Comparison of ENCODE assay signal across 12 cellular contexts in genomic region chr9:130017035-130017909, GRCh38. TPM values are rescaled to one million over a fixed set of nuclear protein-coding genes. Genes with fewer than 3 reads are reported as not detected.
DNase-seq lines count a peak whose midpoint lies in the region; ATAC-seq, FAIRE-seq and TF ChIP-seq lines count a peak whose summit lies in the region.
"Had no signal": no experiment of that assay in that cellular context is flagged by ENCODE, and none has a peak within 500 bp of the region (broad histone marks: within the 10 kb centered on the region; RNA-seq: fewer than 3 reads in every experiment).

No MANE protein-coding gene starts in this region.

- ATAC-seq in GM18502 (IDR thresholded peaks at IDR 0.05; ENCODE audit: poor library complexity, unreplicated experiment), result no peak

- peak; percentile 18 for FAIRE-seq in GM19239 (lab: Jason Lieb, UNC)
- FAIRE-seq: TTC549 had no signal

- no peak overlapping the region for H3K4me2 ChIP-seq in SU-DHL-6 (ENCODE audit: low read depth, low read length, poor library complexity, severe bottlenecking)
- peak overlapping the region; percentile 46 for H3K4me2 ChIP-seq in smooth muscle cell

- intact Hi-C loops in left ventricle myocardium inferior (cut with micrococcal nuclease), result no loop called here

- in situ Hi-C loops in ACHN (cut with HindIII; ENCODE audit: low pct_ligation_motif_present, low pct_unique_long_range_greater_than_20kb, low sequenced_read_pairs), result no loop called here

- WGBS in smooth muscle cell (ENCODE audit: low lambda C conversion rate), result 91% methylated on average over 10 of the region's 10 CpGs

- no peak overlapping the region for H3K9ac ChIP-seq in SU-DHL-6 (ENCODE audit: low read length)
- peak overlapping the region; percentile 17 for H3K9ac ChIP-seq in smooth muscle cell (ENCODE audit: low read depth)

- H3K79me2 ChIP-seq in SU-DHL-6 (ENCODE audit: insufficient read depth, low read length), result peaks cover 99% of the 10 kb centered on the region
- H3K79me2 ChIP-seq in smooth muscle cell (ENCODE audit: low read depth), result peaks cover 88% of the 10 kb centered on the region

- no peak for DNase-seq in GM19239 (ENCODE audit: insufficient read length, low spot score)
- no peak for DNase-seq in epithelial cell of prostate (ENCODE audit: low read depth, low spot score)
- no peak for DNase-seq in smooth muscle cell (lab: John Stamatoyannopoulos, UW; ENCODE audit: unreplicated experiment)
- no peak for DNase-seq in left ventricle myocardium inferior
- DNase-seq in ACHN, result no peak
- DNase-seq: DMS 273 treated with DMSO at 0.1 percent for 48 hours; endodermal cell; NK-92 treated with Interleukin-12 subunit alpha and Interleukin-12 subunit beta, amount 100 ng/mL, for 24 hours had no signal

- H3F3A ChIP-seq in SU-DHL-6 (ENCODE audit: insufficient read depth) (peaks cover 40% of the 10 kb centered on the region), smooth muscle cell (ENCODE audit: low read depth) (peaks cover 3% of the 10 kb centered on the region)

- H2AFZ ChIP-seq in SU-DHL-6 (ENCODE audit: low read depth, low read length, severe bottlenecking), result no peak overlapping the region
- H2AFZ ChIP-seq in smooth muscle cell (ENCODE audit: low read depth), result no peak overlapping the region

- H3K9me2 ChIP-seq in SU-DHL-6 (replicated peaks; ENCODE audit: insufficient read depth, low read length), result no peaks in the 10 kb centered on the region

- H3K9me3 ChIP-seq in SU-DHL-6 (ENCODE audit: insufficient read depth, low read length) (no peaks in the 10 kb centered on the region), smooth muscle cell (replicated peaks; ENCODE audit: low read depth) (no peaks in the 10 kb centered on the region), left ventricle myocardium inferior (replicated peaks) (peaks cover 4% of the 10 kb centered on the region)
- H3K9me3 ChIP-seq: neutrophil had no signal

- H4K20me1 ChIP-seq in SU-DHL-6 (ENCODE audit: low read depth, low read length) (peaks cover 31% of the 10 kb centered on the region), smooth muscle cell (ENCODE audit: low read depth) (peaks cover 57% of the 10 kb centered on the region)

- H3K27ac ChIP-seq in SU-DHL-6 (ENCODE audit: low read depth, low read length) (peak overlapping the region; percentile 27; the same call in 1 of the 2 replicates), epithelial cell of prostate (peak overlapping the region; percentile 17), smooth muscle cell (ENCODE audit: low read depth) (peak overlapping the region; percentile 88), left ventricle myocardium inferior (replicated peaks) (no peak overlapping the region)
- H3K27ac ChIP-seq: neutrophil had no signal

- H3K4me3 ChIP-seq in SU-DHL-6 (ENCODE audit: insufficient read depth, low read length, poor library complexity, severe bottlenecking) (no peak overlapping the region), smooth muscle cell (no peak overlapping the region), left ventricle myocardium inferior (no peak overlapping the region)

- peaks cover 4% of the 10 kb centered on the region; the same call in 1 of the 2 replicates for H3K36me3 ChIP-seq in SU-DHL-6 (ENCODE audit: low read length)
- H3K36me3 ChIP-seq in smooth muscle cell (ENCODE audit: low read depth), result no peaks in the 10 kb centered on the region
- peaks cover 5% of the 10 kb centered on the region for H3K36me3 ChIP-seq in left ventricle myocardium inferior
- H3K36me3 ChIP-seq: neutrophil had no signal

- H3K4me1 ChIP-seq in smooth muscle cell (ENCODE audit: low read depth) (no peaks in the 10 kb centered on the region), left ventricle myocardium inferior (peaks cover 26% of the 10 kb centered on the region)

- H3K27me3 ChIP-seq in SU-DHL-6 (ENCODE audit: low read length) (no peaks in the 10 kb centered on the region), smooth muscle cell (ENCODE audit: low read depth) (no peaks in the 10 kb centered on the region), left ventricle myocardium inferior (ENCODE audit: low read depth) (no peaks in the 10 kb centered on the region)
- H3K27me3 ChIP-seq: neutrophil had no signal

- TF ChIP-seq CTCF in SU-DHL-6 (IDR thresholded peaks at IDR 0.05; ENCODE audit: insufficient read depth, low read length, poor library complexity, severe bottlenecking) (no peak), smooth muscle cell (IDR thresholded peaks at IDR 0.05; ENCODE audit: borderline replicate concordance, insufficient read depth, poor library complexity, severe bottlenecking) (no peak), left ventricle myocardium inferior (IDR thresholded peaks at IDR 0.05; ENCODE audit: borderline replicate concordance) (no peak)

RNA-seq across cellular contexts. Expression of gene FNBP1, which starts 25.7 kb away (rescaled TPM):
- total RNA-seq in smooth muscle cell (17.2 and 23.8 TPM in 2 replicates), left ventricle myocardium inferior (20.5 TPM)
- 17.1 and 25.4 TPM in 2 replicates for polyA plus RNA-seq in smooth muscle cell

RNA-seq across cellular contexts. Expression of gene GPR107, which starts 36.4 kb away (rescaled TPM):
- total RNA-seq in smooth muscle cell (42.7 and 42.9 TPM in 2 replicates), left ventricle myocardium inferior (23.3 TPM)
- polyA plus RNA-seq in smooth muscle cell, result 16.2 and 19.1 TPM in 2 replicates
